Comparison of ENCODE assay signal across 25 cellular contexts in the genomic region with DNA sequence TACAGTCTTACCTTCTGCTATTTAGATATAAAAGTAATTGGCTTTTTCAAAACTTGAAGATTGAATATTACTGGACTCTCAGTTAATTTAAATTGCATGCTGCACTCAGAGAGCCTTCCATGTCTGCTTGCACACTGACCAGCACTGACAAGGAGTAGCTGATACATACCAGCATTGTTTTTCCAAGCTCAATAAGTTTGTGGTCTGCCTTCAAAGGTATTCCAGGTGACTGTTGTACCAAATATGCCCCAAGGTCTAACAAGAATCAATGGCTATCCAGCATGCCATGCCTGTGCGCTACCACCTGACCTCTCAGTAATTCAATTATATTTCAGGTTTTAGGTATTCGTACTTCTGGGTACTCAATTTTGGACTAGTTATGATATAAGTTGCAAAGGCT. TPM values are rescaled to one million over a fixed set of nuclear protein-coding genes. Genes with fewer than 3 reads are reported as not detected.
"Had no signal": no experiment of that assay in that cellular context is flagged by ENCODE, and none has a peak within 500 bp of the region (broad histone marks: within the 10 kb centered on the region; RNA-seq: fewer than 3 reads in every experiment).

No MANE protein-coding gene starts in this region.

- H3K4me3 Mint-ChIP-seq: activated CD4-positive, alpha-beta T cell treated with anti-CD3 and anti-CD28 coated beads, Interleukin-2, amount 10 ng/mL, durations not matched to agents 24 days and 14 days; activated CD8-positive, alpha-beta T cell treated with anti-CD3 and anti-CD28 coated beads for 36 hours; activated naive CD4-positive, alpha-beta T cell treated with anti-CD3 and anti-CD28 coated beads for 36 hours; activated T-cell treated with anti-CD3 and anti-CD28 coated beads, Interleukin-2, amount 50 U/mL, for 24 hours; T-helper 1 cell treated with Interleukin-12 subunit alpha and Interleukin-12 subunit beta and Interleukin-4 antibody, amounts not matched to agents 30 μg/mL and 1 μg/mL, for 36 hours; T-helper 2 cell treated with Interferon-gamma antibody and Interleukin-4, amounts not matched to agents 5 μg/mL and 100 μg/mL, for 36 hours had no signal

- H3K9me3 ChIP-seq: SJCRH30 had no signal

- H3K4me3 ChIP-seq: SJCRH30, SK-N-MC had no signal

- H3K27ac ChIP-seq: brain microvascular endothelial cell, SJCRH30, SK-N-MC had no signal

- H3K9me3 Mint-ChIP-seq: activated CD4-positive, alpha-beta T cell treated with anti-CD3 and anti-CD28 coated beads, Interleukin-2, amount 10 ng/mL, durations not matched to agents 24 days and 14 days; activated CD8-positive, alpha-beta T cell treated with anti-CD3 and anti-CD28 coated beads for 36 hours; activated naive CD4-positive, alpha-beta T cell treated with anti-CD3 and anti-CD28 coated beads for 36 hours; activated naive CD4-positive, alpha-beta T cell treated with anti-CD3 and anti-CD28 coated beads, Interleukin-2, amount 50 U/mL, for 72 hours; activated T-cell treated with anti-CD3 and anti-CD28 coated beads, Interleukin-2, amount 50 U/mL, for 24 hours; activated T-helper 2 cell treated with anti-CD3 and anti-CD28 coated beads, Interferon-gamma antibody, Interleukin-2, Interleukin-4, amounts not matched to agents 10 μg/mL and 5 μg/mL and 100 μg/mL, durations not matched to agents 14 hours and 24 hours and 36 hours; T-helper 1 cell treated with Interleukin-12 subunit alpha and Interleukin-12 subunit beta and Interleukin-4 antibody, amounts not matched to agents 30 μg/mL and 1 μg/mL, for 36 hours; T-helper 2 cell treated with Interferon-gamma antibody and Interleukin-4, amounts not matched to agents 5 μg/mL and 100 μg/mL, for 36 hours had no signal

- H3K4me1 ChIP-seq: SJCRH30 had no signal

- H3K27ac Mint-ChIP-seq: activated CD4-positive, alpha-beta T cell treated with anti-CD3 and anti-CD28 coated beads, Interleukin-2, amount 10 ng/mL, durations not matched to agents 24 days and 14 days; activated CD8-positive, alpha-beta T cell treated with anti-CD3 and anti-CD28 coated beads for 36 hours; activated naive CD4-positive, alpha-beta T cell treated with anti-CD3 and anti-CD28 coated beads for 36 hours; activated naive CD4-positive, alpha-beta T cell treated with anti-CD3 and anti-CD28 coated beads, Interleukin-2, amount 50 U/mL, for 72 hours; activated T-cell treated with anti-CD3 and anti-CD28 coated beads, Interleukin-2, amount 50 U/mL, for 24 hours; activated T-helper 2 cell treated with anti-CD3 and anti-CD28 coated beads, Interferon-gamma antibody, Interleukin-2, Interleukin-4, amounts not matched to agents 10 μg/mL and 5 μg/mL and 100 μg/mL, durations not matched to agents 14 hours and 24 hours and 36 hours; T-helper 1 cell treated with Interleukin-12 subunit alpha and Interleukin-12 subunit beta and Interleukin-4 antibody, amounts not matched to agents 30 μg/mL and 1 μg/mL, for 36 hours; T-helper 2 cell treated with Interferon-gamma antibody and Interleukin-4, amounts not matched to agents 5 μg/mL and 100 μg/mL, for 36 hours had no signal

- H3K27me3 ChIP-seq: brain microvascular endothelial cell, SJCRH30 had no signal

- H3K36me3 Mint-ChIP-seq: activated naive CD4-positive, alpha-beta T cell treated with anti-CD3 and anti-CD28 coated beads, Interleukin-2, amount 50 U/mL, for 72 hours had no signal

- H3K36me3 ChIP-seq: brain microvascular endothelial cell, SJCRH30 had no signal

- DNase-seq: activated CD4-positive, alpha-beta T cell treated with anti-CD3 and anti-CD28 coated beads, Interleukin-2, amount 10 ng/mL, durations not matched to agents 24 days and 14 days; activated CD4-positive, alpha-beta T cell treated with anti-CD3 and anti-CD28 coated beads, Interleukin-2, amount 50 U/mL, for 4 hours; activated CD8-positive, alpha-beta T cell treated with anti-CD3 and anti-CD28 coated beads for 36 hours; activated gamma-delta T cell; activated naive CD4-positive, alpha-beta T cell treated with anti-CD3 and anti-CD28 coated beads for 36 hours; activated T-cell treated with anti-CD3 and anti-CD28 coated beads, Interleukin-2, amount 50 U/mL, for 24 hours; anterior cingulate cortex; brain microvascular endothelial cell; NCI-H1092 treated with DMSO at 0.1 percent for 48 hours; NCI-H146; NCI-H187; NCI-H2029 treated with DMSO at 0.1 percent for 48 hours; NCI-H2107; NCI-H2171; NCI-H510A; NCI-H526; NCI-H748 treated with DMSO at 0.1 percent for 48 hours; Right ventricle myocardium superior; SJCRH30 had no signal

- H3K4me1 Mint-ChIP-seq: activated CD4-positive, alpha-beta T cell treated with anti-CD3 and anti-CD28 coated beads, Interleukin-2, amount 10 ng/mL, durations not matched to agents 24 days and 14 days had no signal

RNA-seq across cellular contexts. Expression of a gene that starts 30.0 kb away (rescaled TPM):
- total RNA-seq: activated CD4-positive, alpha-beta T cell treated with anti-CD3 and anti-CD28 coated beads, Interleukin-2, amount 10 ng/mL, durations not matched to agents 24 days and 14 days; activated CD8-positive, alpha-beta memory T cell treated with anti-CD3 and anti-CD28 coated beads for 36 hours; activated CD8-positive, alpha-beta T cell treated with anti-CD3 and anti-CD28 coated beads for 36 hours; activated naive CD4-positive, alpha-beta T cell treated with anti-CD3 and anti-CD28 coated beads for 36 hours; activated naive CD4-positive, alpha-beta T cell treated with anti-CD3 and anti-CD28 coated beads, Interleukin-2, amount 50 U/mL, for 72 hours; activated T-helper 2 cell treated with anti-CD3 and anti-CD28 coated beads, Interferon-gamma antibody, Interleukin-2, Interleukin-4, amounts not matched to agents 10 μg/mL and 5 μg/mL and 100 μg/mL, durations not matched to agents 14 hours and 24 hours and 36 hours had no signal
